ENCODE assay signal across 8 cellular contexts in the genomic region with DNA sequence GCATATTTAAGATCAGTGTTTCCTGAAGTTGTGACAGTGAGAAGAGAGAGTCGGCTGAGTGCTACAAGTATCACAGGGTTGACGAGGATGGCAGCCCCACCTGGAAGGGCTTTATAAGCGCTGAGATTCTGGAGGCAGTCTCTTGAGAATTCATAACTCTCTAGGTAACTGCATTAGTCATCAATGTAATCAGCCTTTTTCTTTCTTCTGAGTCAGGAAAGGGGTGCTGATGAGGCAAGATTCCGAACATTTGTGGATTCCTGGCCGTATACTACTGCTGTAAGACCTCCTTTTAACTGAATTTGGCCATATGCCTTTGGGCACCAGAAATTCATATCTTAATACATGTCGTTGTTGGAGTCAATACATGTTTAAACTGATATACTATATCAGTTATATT.
"Had no signal": no experiment of that assay in that cellular context is flagged by ENCODE, and none has a peak within 500 bp of the region (broad histone marks: within the 10 kb centered on the region; RNA-seq: fewer than 3 reads in every experiment).

No MANE protein-coding gene starts in this region.

- DNase-seq: activated effector memory CD4-positive, alpha-beta T cell treated with Interleukin-2 at 50 U/mL for 16 hours; anterior cingulate cortex; effector CD4-positive, alpha-beta T cell; stomach; T-helper 2 cell had no signal

- H3K9me3 ChIP-seq: stomach had no signal

- H3K4me3 ChIP-seq: coronary artery, skin epidermis, stomach had no signal

- H3K4me1 ChIP-seq: parathyroid adenoma, stomach had no signal

- H3K36me3 ChIP-seq: stomach had no signal
